33 cellular contexts compared by ENCODE assay signal in the genomic region with DNA sequence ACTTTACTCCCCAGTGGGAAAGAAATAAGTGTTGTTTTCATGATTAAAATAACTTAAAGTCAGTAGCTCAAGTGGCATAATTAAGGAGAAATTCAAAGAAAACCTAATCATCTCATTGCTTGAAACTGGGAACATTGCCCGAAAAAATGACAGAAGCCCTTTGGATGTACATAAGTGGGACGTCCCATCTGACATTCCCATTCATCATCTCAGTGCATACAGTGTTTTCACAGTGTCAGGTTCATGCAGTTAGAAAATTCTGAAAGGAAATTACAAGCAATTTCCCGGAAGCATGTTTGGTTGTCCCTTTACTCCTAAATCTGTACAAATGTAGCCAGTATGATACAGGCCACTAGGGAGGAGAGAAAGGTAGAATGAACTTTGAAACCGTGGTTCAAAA.
"Had no signal": no experiment of that assay in that cellular context is flagged by ENCODE, and none has a peak within 500 bp of the region (broad histone marks: within the 10 kb centered on the region; RNA-seq: fewer than 3 reads in every experiment).

No MANE protein-coding gene starts in this region.

- H3K27ac Mint-ChIP-seq: activated CD4-positive, alpha-beta T cell treated with anti-CD3 and anti-CD28 coated beads for 36 hours; activated CD4-positive, alpha-beta T cell treated with anti-CD3 and anti-CD28 coated beads, Interleukin-2, amount 10 ng/mL, durations not matched to agents 7 days and 5 days; activated naive CD4-positive, alpha-beta T cell treated with anti-CD3 and anti-CD28 coated beads for 36 hours; activated naive CD4-positive, alpha-beta T cell treated with anti-CD3 and anti-CD28 coated beads, Interleukin-2, amount 50 U/mL, for 72 hours; activated T-helper 1 cell treated with anti-CD3 and anti-CD28 coated beads, Interleukin-12 subunit alpha, Interleukin-12 subunit beta, Interleukin-2, Interleukin-4 antibody, amounts not matched to agents 30 ng/mL and 10 ng/mL and 1 ng/mL, durations not matched to agents 14 hours and 24 hours and 36 hours; brain; T-helper 2 cell treated with Interferon-gamma antibody and Interleukin-4, amounts not matched to agents 5 μg/mL and 100 μg/mL, for 36 hours had no signal

- H3K4me3 Mint-ChIP-seq: activated CD4-positive, alpha-beta T cell treated with anti-CD3 and anti-CD28 coated beads for 36 hours; activated CD4-positive, alpha-beta T cell treated with anti-CD3 and anti-CD28 coated beads, Interleukin-2, amount 10 ng/mL, durations not matched to agents 7 days and 5 days; activated naive CD4-positive, alpha-beta T cell treated with anti-CD3 and anti-CD28 coated beads for 36 hours; activated T-cell treated with anti-CD3 and anti-CD28 coated beads, Interleukin-2, amount 50 U/mL, for 4 hours; activated T-helper 1 cell treated with anti-CD3 and anti-CD28 coated beads, Interleukin-12 subunit alpha, Interleukin-12 subunit beta, Interleukin-2, Interleukin-4 antibody, amounts not matched to agents 30 ng/mL and 10 ng/mL and 1 ng/mL, durations not matched to agents 14 hours and 24 hours and 36 hours; brain; T-helper 2 cell treated with Interferon-gamma antibody and Interleukin-4, amounts not matched to agents 5 μg/mL and 100 μg/mL, for 36 hours had no signal

- H3K4me2 ChIP-seq: PC-9 had no signal

- H3K27me3 Mint-ChIP-seq: activated CD4-positive, alpha-beta T cell treated with anti-CD3 and anti-CD28 coated beads for 36 hours; activated CD4-positive, alpha-beta T cell treated with anti-CD3 and anti-CD28 coated beads, Interleukin-2, amount 10 ng/mL, durations not matched to agents 7 days and 5 days; brain had no signal

- H3K4me1 Mint-ChIP-seq: activated CD4-positive, alpha-beta T cell treated with anti-CD3 and anti-CD28 coated beads for 36 hours; activated CD4-positive, alpha-beta T cell treated with anti-CD3 and anti-CD28 coated beads, Interleukin-2, amount 10 ng/mL, durations not matched to agents 7 days and 5 days; brain had no signal

- H3K9me3 ChIP-seq: adrenal gland, MG63, SJCRH30 had no signal

- H3K27ac ChIP-seq: adrenal gland, PC-9, SJCRH30, SK-N-MC had no signal

- FAIRE-seq: bronchial epithelial cell, TTC549 had no signal

- H3K4me3 ChIP-seq: adrenal gland, MG63, PC-9, SJCRH30, SK-N-MC had no signal

- H3K36me3 ChIP-seq: adrenal gland, MG63, SJCRH30 had no signal

- H3K4me1 ChIP-seq: adrenal gland, SJCRH30 had no signal

- H3K36me3 Mint-ChIP-seq: activated naive CD4-positive, alpha-beta T cell treated with anti-CD3 and anti-CD28 coated beads, Interleukin-2, amount 50 U/mL, for 72 hours; brain had no signal

- H2AFZ ChIP-seq: PC-9 had no signal

- ATAC-seq: activated CD4-positive, alpha-beta T cell treated with anti-CD3 and anti-CD28 coated beads for 36 hours; activated CD4-positive, CD25-positive, alpha-beta regulatory T cell treated with anti-CD3 and anti-CD28 coated beads, Interleukin-2, amount 50 U/mL, for 24 hours; activated naive CD4-positive, alpha-beta T cell treated with anti-CD3 and anti-CD28 coated beads, Interleukin-2, amount 50 U/mL, for 72 hours; activated T-cell treated with anti-CD3 and anti-CD28 coated beads, Interleukin-2, amount 50 U/mL, for 4 hours had no signal

- H3K27me3 ChIP-seq: adrenal gland, SJCRH30 had no signal

- H3K9me3 Mint-ChIP-seq: activated CD4-positive, alpha-beta T cell treated with anti-CD3 and anti-CD28 coated beads, Interleukin-2, amount 10 ng/mL, durations not matched to agents 7 days and 5 days; activated naive CD4-positive, alpha-beta T cell treated with anti-CD3 and anti-CD28 coated beads for 36 hours; activated naive CD4-positive, alpha-beta T cell treated with anti-CD3 and anti-CD28 coated beads, Interleukin-2, amount 50 U/mL, for 72 hours; activated T-cell treated with anti-CD3 and anti-CD28 coated beads, Interleukin-2, amount 50 U/mL, for 4 hours; activated T-helper 1 cell treated with anti-CD3 and anti-CD28 coated beads, Interleukin-12 subunit alpha, Interleukin-12 subunit beta, Interleukin-2, Interleukin-4 antibody, amounts not matched to agents 30 ng/mL and 10 ng/mL and 1 ng/mL, durations not matched to agents 14 hours and 24 hours and 36 hours had no signal

- DNase-seq: activated CD4-positive, alpha-beta T cell treated with anti-CD3 and anti-CD28 coated beads for 36 hours; activated CD4-positive, alpha-beta T cell treated with anti-CD3 and anti-CD28 coated beads, Interleukin-2, amount 10 ng/mL, durations not matched to agents 7 days and 5 days; activated CD4-positive, alpha-beta T cell treated with anti-CD3 and anti-CD28 coated beads, Interleukin-2, amount 50 U/mL, for 48 hours; activated CD8-positive, alpha-beta memory T cell treated with anti-CD3 and anti-CD28 coated beads, Interleukin-2, amount 50 U/mL, for 4 hours; activated gamma-delta T cell treated with Interleukin-2 at 50 U/mL for 16 hours; activated naive CD4-positive, alpha-beta T cell treated with anti-CD3 and anti-CD28 coated beads for 36 hours; activated T-cell treated with anti-CD3 and anti-CD28 coated beads for 4 hours; activated T-cell treated with anti-CD3 and anti-CD28 coated beads, Interleukin-2, amount 50 U/mL, for 4 hours; adrenal gland; caudate nucleus; cerebellar nuclear complex; MG63; NCI-H1048; NCI-H1105 treated with DMSO at 0.1 percent for 48 hours; NCI-H1436; NCI-H1694; NCI-H1930; NCI-H2081 treated with DMSO at 0.1 percent for 48 hours; NCI-H510A; NCI-H526; NCI-H748 treated with DMSO at 0.1 percent for 48 hours; NK-92 treated with Interleukin-12 subunit alpha and Interleukin-12 subunit beta, amount 100 ng/mL, for 24 hours; PC-9; SHP77; SJCRH30 had no signal
